15 cellular contexts compared by ENCODE assay signal in genomic region chr3:9955611-9956352, GRCh38. TPM values are rescaled to one million over a fixed set of nuclear protein-coding genes. Genes with fewer than 3 reads are reported as not detected.
A peak's percentile ranks its signal among the peaks of the same experiment; 100 is the strongest.
DNase-seq lines count a peak whose midpoint lies in the region; TF ChIP-seq lines count a peak whose summit lies in the region.
"Had no signal": no experiment of that assay in that cellular context is flagged by ENCODE, and none has a peak within 500 bp of the region (broad histone marks: within the 10 kb centered on the region; RNA-seq: fewer than 3 reads in every experiment).

No MANE protein-coding gene starts in this region.

- peaks cover 14% of the 10 kb centered on the region for H3K4me1 ChIP-seq in PC-9 (replicated peaks; ENCODE audit: insufficient read depth)
- H3K4me1 ChIP-seq in stomach smooth muscle (ENCODE audit: control insufficient read depth, insufficient read depth, low read length) = peaks cover 24% of the 10 kb centered on the region

- H3K27me3 ChIP-seq in PC-9 (ENCODE audit: insufficient read depth, low read depth) (no peaks in the 10 kb centered on the region), stomach smooth muscle (ENCODE audit: control insufficient read depth in 1 of 2, insufficient read depth in 2 of 2, low read length in 2 of 2) (no peaks in the 10 kb centered on the region)
- H3K27me3 ChIP-seq: tibial nerve had no signal

- no peak for TF ChIP-seq CTCF in PC-9 (conservative IDR thresholded peaks at IDR 0.05)
- no peak for TF ChIP-seq CTCF in glutamatergic neuron (IDR thresholded peaks at IDR 0.05; ENCODE audit: partially characterized antibody, unreplicated experiment)

- BruUV-seq in PC-9 (replicated peaks; lab: Mats Ljungman, UMichigan) = no TSS peak

- no peak overlapping the region for H2AFZ ChIP-seq in PC-9

- H3K9me2 ChIP-seq in PC-9 (ENCODE audit: insufficient read depth) = no peaks in the 10 kb centered on the region

- H3K9me3 Mint-ChIP-seq in glutamatergic neuron (ENCODE audit: unreplicated experiment) = no peaks in the 10 kb centered on the region
- H3K9me3 Mint-ChIP-seq: activated B cell treated with CpG ODN at 0.5 μM for 24 hours; CD8-positive, alpha-beta T cell had no signal

- CTCF ChIA-PET in PC-9 (lab: Charles Lee) = no interaction called here

- H4K20me1 ChIP-seq in PC-9 (ENCODE audit: insufficient read depth) = no peaks in the 10 kb centered on the region

- no peaks in the 10 kb centered on the region for H3K9me3 ChIP-seq in PC-9 (ENCODE audit: insufficient read depth, low read depth)
- no peaks in the 10 kb centered on the region for H3K9me3 ChIP-seq in stomach smooth muscle (ENCODE audit: control insufficient read depth in 2 of 2, low read length in 2 of 2)
- H3K9me3 ChIP-seq: heart left ventricle, tibial nerve had no signal

- no peak overlapping the region for H3K4me3 Mint-ChIP-seq in glutamatergic neuron (ENCODE audit: unreplicated experiment)
- H3K4me3 Mint-ChIP-seq: activated B cell treated with CpG ODN at 0.5 μM for 24 hours; CD8-positive, alpha-beta T cell had no signal

- no peaks in the 10 kb centered on the region for H3K36me3 Mint-ChIP-seq in glutamatergic neuron (ENCODE audit: unreplicated experiment)

- H3F3A ChIP-seq in PC-9 (ENCODE audit: insufficient read depth, low read depth) = peaks cover 25% of the 10 kb centered on the region; the same call in 1 of the 2 replicates

- no peak overlapping the region for H3K9ac ChIP-seq in stomach smooth muscle (ENCODE audit: low read length in 2 of 2)

- H3K36me3 ChIP-seq in PC-9 (ENCODE audit: low read depth) (no peaks in the 10 kb centered on the region), stomach smooth muscle (ENCODE audit: control insufficient read depth in 2 of 2, insufficient read depth in 2 of 2, low read length in 2 of 2) (peaks cover 0 to 8% of the 10 kb centered on the region in 2 donors)

- POLR2A ChIA-PET in PC-9 (lab: Charles Lee; ENCODE audit: unreplicated experiment) = no interaction called here

- no peaks in the 10 kb centered on the region for H3K79me2 ChIP-seq in PC-9 (ENCODE audit: low read depth)

- H3K27me3 Mint-ChIP-seq in glutamatergic neuron (ENCODE audit: unreplicated experiment) = no peaks in the 10 kb centered on the region
- H3K27me3 Mint-ChIP-seq: activated B cell treated with CpG ODN at 0.5 μM for 24 hours had no signal

- peak; percentile 3 for DNase-seq in DMS53 (lab: John Stamatoyannopoulos, UW)
- DNase-seq in DMS53 treated with DMSO at 0.1 percent for 48 hours (lab: John Stamatoyannopoulos, UW; ENCODE audit: unreplicated experiment) = no peak
- no peak for DNase-seq in PC-9
- peak; percentile 14 for DNase-seq in iris pigment epithelial cell (ENCODE audit: low read depth)
- DNase-seq in epidermal melanocyte (ENCODE audit: insufficient read length, low spot score) = no peak
- no peak for DNase-seq in glutamatergic neuron
- DNase-seq in T-helper 1 cell = no peak
- DNase-seq: activated B cell treated with CpG ODN at 0.5 μM for 24 hours; CD8-positive, alpha-beta T cell; heart left ventricle; kidney; NCI-H446; stimulated activated CD8-positive, alpha-beta memory T cell treated with anti-CD3 and anti-CD28 coated beads, Interleukin-4, amount 100 ng/mL, for 48 hours had no signal

- H3K27ac ChIP-seq in PC-9 (peak overlapping the region; percentile 6; the same call in 1 of the 2 replicates), stomach smooth muscle (ENCODE audit: low read length) (peak overlapping the region; percentile 70)
- H3K27ac ChIP-seq: tibial nerve had no signal

- H3K4me1 Mint-ChIP-seq in glutamatergic neuron (ENCODE audit: low read depth, unreplicated experiment) = no peaks in the 10 kb centered on the region

- H3K4me3 ChIP-seq in PC-9 = no peak overlapping the region
- no peak overlapping the region for H3K4me3 ChIP-seq in stomach smooth muscle (ENCODE audit: low read length in 2 of 2)
- H3K4me3 ChIP-seq: heart left ventricle, tibial nerve had no signal

- no peak overlapping the region for H3K27ac Mint-ChIP-seq in glutamatergic neuron (ENCODE audit: unreplicated experiment)
- H3K27ac Mint-ChIP-seq: activated B cell treated with CpG ODN at 0.5 μM for 24 hours; CD8-positive, alpha-beta T cell had no signal

- intact Hi-C loops in PC-9 (cut with micrococcal nuclease; ENCODE audit: unreplicated experiment) = no loop called here

- H3K4me2 ChIP-seq in PC-9 = no peak overlapping the region

RNA-seq across cellular contexts. Expression of gene PRRT3, which starts 3.6 kb away (rescaled TPM):
- total RNA-seq in PC-9 (2021) (0.90 and 0.93 TPM in 2 replicates), glutamatergic neuron (ENCODE audit: unreplicated experiment) (8.9 TPM)

RNA-seq across cellular contexts. Expression of gene CRELD1, which starts 22.1 kb away (rescaled TPM):
- total RNA-seq in PC-9 (2021) = 30.7 TPM in 2 replicates
- total RNA-seq in glutamatergic neuron (ENCODE audit: unreplicated experiment) = 92.6 TPM

RNA-seq across cellular contexts. Expression of gene EMC3, which starts 30.9 kb away (rescaled TPM):
- 36.1 and 57.5 TPM in 2 replicates for total RNA-seq in PC-9 (2021)
- total RNA-seq in glutamatergic neuron (ENCODE audit: unreplicated experiment) = 49.0 TPM

RNA-seq across cellular contexts. Expression of gene IL17RC, which starts 38.9 kb away (rescaled TPM):
- total RNA-seq in PC-9 (2021) (45.0 and 54.6 TPM in 2 replicates), glutamatergic neuron (ENCODE audit: unreplicated experiment) (41.9 TPM)

RNA-seq across cellular contexts. Expression of gene IL17RE, which starts 53.1 kb away (rescaled TPM):
- total RNA-seq in PC-9 (2021) (22.7 and 23.8 TPM in 2 replicates), glutamatergic neuron (ENCODE audit: unreplicated experiment) (3.9 TPM)

Comparison
In these comparisons a context has a peak if more than half of its experiments do, and no peak if none do; other contexts are left out.
1. DNase-seq: peak in DMS53 (single experiment) and iris pigment epithelial cell (single experiment); none in DMS53 treated with DMSO at 0.1 percent for 48 hours (single experiment), PC-9 (0 of 2), epidermal melanocyte (single experiment), glutamatergic neuron (single experiment) and T-helper 1 cell (0 of 5).